Comparison of ENCODE assay signal across 1 cellular context in the genomic region with DNA sequence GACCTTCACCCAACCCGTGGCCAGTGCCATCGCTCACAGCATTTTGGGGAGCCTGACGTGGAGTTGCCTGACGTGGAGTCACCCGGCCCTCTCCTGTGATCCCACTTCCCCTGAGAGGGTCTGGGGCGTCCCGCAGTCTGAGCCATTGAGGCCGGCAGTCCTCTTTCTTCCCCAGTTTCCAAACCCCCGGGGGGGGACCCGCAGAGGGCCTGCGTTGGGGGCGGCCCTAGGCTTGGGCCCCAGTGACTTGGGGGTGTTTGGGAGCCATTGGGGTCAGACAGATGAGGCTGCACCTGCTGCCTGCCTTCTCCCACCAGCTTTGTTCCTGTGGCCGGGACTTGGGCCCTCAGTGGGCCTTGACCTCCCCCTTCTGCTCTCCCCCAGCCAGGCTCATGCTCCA.
TF ChIP-seq lines count a peak whose summit lies in the region.

No MANE protein-coding gene starts in this region.

TF ChIP-seq in neural cell, 6 proteins besides CTCF, POLR2A, EP300 and RAD21:
- TF ChIP-seq, protein P1, sequence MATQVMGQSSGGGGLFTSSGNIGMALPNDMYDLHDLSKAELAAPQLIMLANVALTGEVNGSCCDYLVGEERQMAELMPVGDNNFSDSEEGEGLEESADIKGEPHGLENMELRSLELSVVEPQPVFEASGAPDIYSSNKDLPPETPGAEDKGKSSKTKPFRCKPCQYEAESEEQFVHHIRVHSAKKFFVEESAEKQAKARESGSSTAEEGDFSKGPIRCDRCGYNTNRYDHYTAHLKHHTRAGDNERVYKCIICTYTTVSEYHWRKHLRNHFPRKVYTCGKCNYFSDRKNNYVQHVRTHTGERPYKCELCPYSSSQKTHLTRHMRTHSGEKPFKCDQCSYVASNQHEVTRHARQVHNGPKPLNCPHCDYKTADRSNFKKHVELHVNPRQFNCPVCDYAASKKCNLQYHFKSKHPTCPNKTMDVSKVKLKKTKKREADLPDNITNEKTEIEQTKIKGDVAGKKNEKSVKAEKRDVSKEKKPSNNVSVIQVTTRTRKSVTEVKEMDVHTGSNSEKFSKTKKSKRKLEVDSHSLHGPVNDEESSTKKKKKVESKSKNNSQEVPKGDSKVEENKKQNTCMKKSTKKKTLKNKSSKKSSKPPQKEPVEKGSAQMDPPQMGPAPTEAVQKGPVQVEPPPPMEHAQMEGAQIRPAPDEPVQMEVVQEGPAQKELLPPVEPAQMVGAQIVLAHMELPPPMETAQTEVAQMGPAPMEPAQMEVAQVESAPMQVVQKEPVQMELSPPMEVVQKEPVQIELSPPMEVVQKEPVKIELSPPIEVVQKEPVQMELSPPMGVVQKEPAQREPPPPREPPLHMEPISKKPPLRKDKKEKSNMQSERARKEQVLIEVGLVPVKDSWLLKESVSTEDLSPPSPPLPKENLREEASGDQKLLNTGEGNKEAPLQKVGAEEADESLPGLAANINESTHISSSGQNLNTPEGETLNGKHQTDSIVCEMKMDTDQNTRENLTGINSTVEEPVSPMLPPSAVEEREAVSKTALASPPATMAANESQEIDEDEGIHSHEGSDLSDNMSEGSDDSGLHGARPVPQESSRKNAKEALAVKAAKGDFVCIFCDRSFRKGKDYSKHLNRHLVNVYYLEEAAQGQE (IDR thresholded peaks at IDR 0.05; ENCODE audit: borderline replicate concordance) = no peak
- TF ChIP-seq MXI1 (conservative IDR thresholded peaks at IDR 0.05; ENCODE audit: poor library complexity, severe bottlenecking) (no peak), SMC3 (conservative IDR thresholded peaks at IDR 0.05; ENCODE audit: poor library complexity) (no peak), POLR2AphosphoS5 (IDR thresholded peaks at IDR 0.05) (no peak), TAF1 (IDR thresholded peaks at IDR 0.05; ENCODE audit: low read depth) (no peak), EZH2 (IDR thresholded peaks at IDR 0.05; ENCODE audit: borderline replicate concordance, insufficient read depth, low read length, poor library complexity, severe bottlenecking) (no peak)
